In genomic region chr4:182567119-182567518, GRCh38 we compare ENCODE assay signal across 34 cellular contexts.
"Had no signal": no experiment of that assay in that cellular context is flagged by ENCODE, and none has a peak within 500 bp of the region (broad histone marks: within the 10 kb centered on the region; RNA-seq: fewer than 3 reads in every experiment).

No MANE protein-coding gene starts in this region.

- H3K27ac Mint-ChIP-seq: activated CD4-positive, alpha-beta T cell treated with anti-CD3 and anti-CD28 coated beads, Interleukin-2, amount 10 ng/mL, durations not matched to agents 24 days and 14 days; activated CD8-positive, alpha-beta T cell treated with anti-CD3 and anti-CD28 coated beads for 36 hours; activated naive CD4-positive, alpha-beta T cell treated with anti-CD3 and anti-CD28 coated beads, Interleukin-2, amount 50 U/mL, for 24 hours; activated naive CD8-positive, alpha-beta T cell treated with anti-CD3 and anti-CD28 coated beads, Interleukin-2, amount 10 ng/mL, durations not matched to agents 7 days and 5 days; activated T-cell treated with anti-CD3 and anti-CD28 coated beads, Interleukin-2, amount 50 U/mL, for 24 hours; activated T-helper 2 cell treated with anti-CD3 and anti-CD28 coated beads, Interferon-gamma antibody, Interleukin-2, Interleukin-4, amounts not matched to agents 10 μg/mL and 5 μg/mL and 100 μg/mL, durations not matched to agents 14 hours and 24 hours and 36 hours had no signal

- H3K27ac ChIP-seq: ascending aorta, body of pancreas, breast epithelium, Peyer's patch, WERI-Rb-1 had no signal

- H3K27me3 ChIP-seq: ascending aorta, body of pancreas, breast epithelium, Peyer's patch had no signal

- H3K4me3 ChIP-seq: ascending aorta, body of pancreas, breast epithelium, Peyer's patch had no signal

- H3K9me3 ChIP-seq: ascending aorta, body of pancreas, breast epithelium, Peyer's patch had no signal

- DNase-seq: activated CD4-positive, alpha-beta T cell treated with anti-CD3 and anti-CD28 coated beads, Interleukin-2, amount 10 ng/mL, durations not matched to agents 24 days and 14 days; activated CD4-positive, alpha-beta T cell treated with anti-CD3 and anti-CD28 coated beads, Interleukin-2, amount 50 U/mL, for 4 hours; activated CD8-positive, alpha-beta T cell treated with anti-CD3 and anti-CD28 coated beads for 36 hours; activated gamma-delta T cell; activated naive CD4-positive, alpha-beta T cell treated with Interleukin-2 at 50 U/mL for 16 hours; activated naive CD8-positive, alpha-beta T cell treated with anti-CD3 and anti-CD28 coated beads, Interleukin-2, amount 10 ng/mL, durations not matched to agents 7 days and 5 days; activated T-cell treated with anti-CD3 and anti-CD28 coated beads, Interleukin-2, amount 50 U/mL, for 24 hours; amygdala; body of pancreas; KG1; MM.1S; MV-4-11; NCI-H1092; NCI-H1436 treated with DMSO at 0.1 percent for 48 hours; NCI-H1694 treated with DMSO at 0.1 percent for 48 hours; NCI-H2029; NCI-H2171; NCI-H510A; NCI-H526; NCI-H748 treated with DMSO at 0.1 percent for 48 hours; NK-92 treated with Interleukin-12 subunit alpha and Interleukin-12 subunit beta, amount 100 ng/mL, for 24 hours; PC-3; Peyer's patch; RPMI8226; SIG-M5; SW 1271; T-helper 1 cell; T-helper 2 cell; T-helper 9 cell; WERI-Rb-1 had no signal

- H3K4me1 ChIP-seq: ascending aorta, body of pancreas, breast epithelium, Peyer's patch had no signal

- H3K4me3 Mint-ChIP-seq: activated CD4-positive, alpha-beta T cell treated with anti-CD3 and anti-CD28 coated beads, Interleukin-2, amount 10 ng/mL, durations not matched to agents 24 days and 14 days; activated CD8-positive, alpha-beta T cell treated with anti-CD3 and anti-CD28 coated beads for 36 hours; activated naive CD4-positive, alpha-beta T cell treated with anti-CD3 and anti-CD28 coated beads, Interleukin-2, amount 50 U/mL, for 24 hours; activated naive CD8-positive, alpha-beta T cell treated with anti-CD3 and anti-CD28 coated beads, Interleukin-2, amount 10 ng/mL, durations not matched to agents 7 days and 5 days; activated T-cell treated with anti-CD3 and anti-CD28 coated beads, Interleukin-2, amount 50 U/mL, for 24 hours had no signal

- H3K36me3 Mint-ChIP-seq: activated naive CD4-positive, alpha-beta T cell treated with anti-CD3 and anti-CD28 coated beads, Interleukin-2, amount 50 U/mL, for 24 hours; activated naive CD8-positive, alpha-beta T cell treated with anti-CD3 and anti-CD28 coated beads, Interleukin-2, amount 10 ng/mL, durations not matched to agents 7 days and 5 days had no signal

- H3K27me3 Mint-ChIP-seq: activated CD4-positive, alpha-beta T cell treated with anti-CD3 and anti-CD28 coated beads, Interleukin-2, amount 10 ng/mL, durations not matched to agents 24 days and 14 days had no signal

- H3K9me3 Mint-ChIP-seq: activated CD4-positive, alpha-beta T cell treated with anti-CD3 and anti-CD28 coated beads, Interleukin-2, amount 10 ng/mL, durations not matched to agents 24 days and 14 days; activated CD8-positive, alpha-beta T cell treated with anti-CD3 and anti-CD28 coated beads for 36 hours; activated naive CD4-positive, alpha-beta T cell treated with anti-CD3 and anti-CD28 coated beads, Interleukin-2, amount 50 U/mL, for 24 hours; activated naive CD8-positive, alpha-beta T cell treated with anti-CD3 and anti-CD28 coated beads, Interleukin-2, amount 10 ng/mL, durations not matched to agents 7 days and 5 days; activated T-cell treated with anti-CD3 and anti-CD28 coated beads, Interleukin-2, amount 50 U/mL, for 24 hours; activated T-helper 2 cell treated with anti-CD3 and anti-CD28 coated beads, Interferon-gamma antibody, Interleukin-2, Interleukin-4, amounts not matched to agents 10 μg/mL and 5 μg/mL and 100 μg/mL, durations not matched to agents 14 hours and 24 hours and 36 hours had no signal

- ATAC-seq: activated CD8-positive, alpha-beta T cell treated with anti-CD3 and anti-CD28 coated beads for 36 hours; body of pancreas; PC-3 had no signal

- H3K36me3 ChIP-seq: ascending aorta, breast epithelium, Peyer's patch, WERI-Rb-1 had no signal

- H3K4me1 Mint-ChIP-seq: activated CD4-positive, alpha-beta T cell treated with anti-CD3 and anti-CD28 coated beads, Interleukin-2, amount 10 ng/mL, durations not matched to agents 24 days and 14 days; activated naive CD4-positive, alpha-beta T cell treated with anti-CD3 and anti-CD28 coated beads, Interleukin-2, amount 50 U/mL, for 24 hours; activated naive CD8-positive, alpha-beta T cell treated with anti-CD3 and anti-CD28 coated beads, Interleukin-2, amount 10 ng/mL, durations not matched to agents 7 days and 5 days had no signal
